In the genomic region with DNA sequence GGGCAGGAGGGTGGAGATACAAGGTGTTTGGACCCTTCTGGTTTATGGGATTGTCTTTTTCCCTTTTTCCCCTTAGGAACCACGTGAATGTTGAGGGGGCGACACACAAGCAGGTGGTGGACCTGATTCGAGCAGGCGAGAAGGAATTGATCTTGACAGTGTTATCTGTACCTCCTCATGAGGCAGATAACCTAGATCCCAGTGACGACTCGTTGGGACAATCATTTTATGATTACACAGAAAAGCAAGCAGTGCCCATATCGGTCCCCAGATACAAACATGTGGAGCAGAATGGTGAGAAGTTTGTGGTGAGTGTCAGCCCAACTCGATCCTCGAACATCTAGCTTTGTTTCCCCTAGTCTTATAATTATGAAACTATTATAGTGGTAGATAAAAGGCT, we compare ENCODE assay signal across 1 cellular context.
A peak's percentile ranks its signal among the peaks of the same experiment; 100 is the strongest.
TF ChIP-seq lines count a peak whose summit lies in the region.

No MANE protein-coding gene starts in this region.

TF ChIP-seq in K562, 482 proteins besides CTCF, POLR2A, EP300 and RAD21:
- TF ChIP-seq EP400 (IDR thresholded peaks at IDR 0.05) (no peak), CBFA2T3 (IDR thresholded peaks at IDR 0.05) (peak; percentile 69), CBFA2T2 (conservative IDR thresholded peaks at IDR 0.05) (peak; percentile 37), KDM1A (IDR thresholded peaks at IDR 0.05) (peak in 1 of 2 experiments; percentile 19; a peak in 1 of 4 replicates), ATF4 (CRISPR knock-in tag; IDR thresholded peaks at IDR 0.05) (no peak), EGR1 (conservative IDR thresholded peaks at IDR 0.05) (peak; percentile 15; the same call in 1 of the 2 replicates), TAL1 (IDR thresholded peaks at IDR 0.05) (peak; percentile 8; the same call in 1 of the 2 replicates), ZBTB2 (IDR thresholded peaks at IDR 0.05) (no peak), TEAD4 (IDR thresholded peaks at IDR 0.05; ENCODE audit: low read length) (peak; percentile 14; the same call in 1 of the 2 replicates), TEAD4 (CRISPR knock-in tag; IDR thresholded peaks at IDR 0.05; ENCODE audit: borderline replicate concordance) (no peak)
